Comparison of ENCODE assay signal across 21 cellular contexts in the genomic region with DNA sequence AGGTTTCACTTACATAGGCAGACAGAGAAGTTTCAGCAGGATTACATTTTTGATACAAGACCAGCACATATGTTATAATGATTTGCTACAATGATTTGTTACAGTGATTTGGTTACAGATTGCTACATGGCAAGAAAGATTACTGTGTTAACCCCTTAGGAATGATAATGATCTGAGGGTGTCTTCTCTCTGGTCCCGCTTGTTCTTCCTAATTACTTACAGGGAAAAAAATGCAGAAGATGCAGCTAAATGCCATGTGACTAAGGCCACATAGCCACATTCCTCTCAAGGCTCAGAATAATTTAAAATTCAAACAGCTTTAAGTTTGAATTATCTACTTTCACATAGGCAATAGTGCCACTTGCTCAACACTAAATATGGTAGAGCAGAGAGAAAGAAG. TPM values are rescaled to one million over a fixed set of nuclear protein-coding genes. Genes with fewer than 3 reads are reported as not detected.
"Had no signal": no experiment of that assay in that cellular context is flagged by ENCODE, and none has a peak within 500 bp of the region (broad histone marks: within the 10 kb centered on the region; RNA-seq: fewer than 3 reads in every experiment).

No MANE protein-coding gene starts in this region.

- DNase-seq: colonic mucosa; dermis blood vessel endothelial cell; esophagus squamous epithelium; heart right ventricle; hypothalamus; islet precursor cell; left lung; mesenchymal stem cell; naive thymus-derived CD4-positive, alpha-beta T cell; stimulated activated naive CD4-positive, alpha-beta T cell; stomach; thyroid gland; uterus had no signal

- ATAC-seq: left lung; naive thymus-derived CD4-positive, alpha-beta T cell; sciatic nerve had no signal

- FAIRE-seq: frontal cortex had no signal

RNA-seq across cellular contexts. Expression of a gene that starts 52.3 kb away (rescaled TPM):
- total RNA-seq: cerebellum; colonic mucosa; dermis blood vessel endothelial cell; epithelial cell of proximal tubule; esophagus squamous epithelium; frontal cortex; heart right ventricle; left lung; lung; naive thymus-derived CD4-positive, alpha-beta T cell; osteoblast; pulmonary artery endothelial cell; sciatic nerve; stomach; thyroid gland; uterus had no signal
- polyA plus RNA-seq: heart right ventricle; lung; naive thymus-derived CD4-positive, alpha-beta T cell; neural cell; stomach had no signal
